In the genomic region with DNA sequence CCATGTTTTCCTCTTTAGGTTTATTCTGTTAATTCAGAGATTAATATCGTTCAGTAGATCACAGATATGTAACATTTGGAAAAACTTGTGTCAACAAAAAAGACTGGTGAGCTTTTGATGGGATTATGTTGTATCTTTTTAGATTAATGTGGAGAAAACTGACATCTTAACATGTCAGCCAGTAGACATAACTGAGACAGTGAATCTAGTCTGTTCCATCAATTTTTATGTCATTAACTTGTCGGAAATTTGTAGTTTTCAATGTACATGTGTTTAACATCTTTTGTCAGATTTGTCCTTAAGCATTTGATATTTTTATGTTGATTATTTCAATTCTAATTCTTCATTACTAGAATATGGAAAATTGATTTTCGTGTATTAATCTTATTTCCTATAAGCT, we compare ENCODE assay signal across 33 cellular contexts. TPM values are rescaled to one million over a fixed set of nuclear protein-coding genes. Genes with fewer than 3 reads are reported as not detected.
"Had no signal": no experiment of that assay in that cellular context is flagged by ENCODE, and none has a peak within 500 bp of the region (broad histone marks: within the 10 kb centered on the region; RNA-seq: fewer than 3 reads in every experiment).

No MANE protein-coding gene starts in this region.

- H3K27ac ChIP-seq: adrenal gland, ascending aorta, body of pancreas, brain microvascular endothelial cell, breast epithelium, cardiac muscle cell had no signal

- H3K36me3 ChIP-seq: adrenal gland, ascending aorta, brain microvascular endothelial cell, breast epithelium, cardiac muscle cell had no signal

- H3K4me1 ChIP-seq: adrenal gland, ascending aorta, body of pancreas, breast epithelium had no signal

- H3K9me3 ChIP-seq: adrenal gland, body of pancreas, breast epithelium had no signal

- FAIRE-seq: astrocyte, bronchial epithelial cell had no signal

- H3K27me3 ChIP-seq: adrenal gland, ascending aorta, body of pancreas, brain microvascular endothelial cell, breast epithelium, cardiac muscle cell had no signal

- DNase-seq: activated effector memory CD4-positive, alpha-beta T cell treated with anti-CD3 and anti-CD28 coated beads, Interleukin-2, amount 50 U/mL, for 16 hours; activated effector memory CD4-positive, alpha-beta T cell treated with Interleukin-2 at 50 U/mL for 16 hours; activated gamma-delta T cell; activated gamma-delta T cell treated with Interleukin-2 at 50 U/mL for 16 hours; activated naive CD4-positive, alpha-beta T cell; activated naive CD4-positive, alpha-beta T cell treated with anti-CD3 and anti-CD28 coated beads for 36 hours; activated naive CD4-positive, alpha-beta T cell treated with anti-CD3 and anti-CD28 coated beads, Interleukin-2, amount 10 ng/mL, durations not matched to agents 7 days and 5 days; activated naive CD4-positive, alpha-beta T cell treated with anti-CD3 and anti-CD28 coated beads, Interleukin-2, amount 50 U/mL, for 16 hours; activated naive CD4-positive, alpha-beta T cell treated with Interleukin-2 at 50 U/mL for 16 hours; activated naive CD8-positive, alpha-beta T cell treated with anti-CD3 and anti-CD28 coated beads for 36 hours; activated naive CD8-positive, alpha-beta T cell treated with anti-CD3 and anti-CD28 coated beads, Interleukin-2, amount 10 ng/mL, durations not matched to agents 7 days and 5 days; activated naive CD8-positive, alpha-beta T cell treated with anti-CD3 and anti-CD28 coated beads, Interleukin-2, amount 50 U/mL, for 24 hours; activated T-cell treated with anti-CD3 and anti-CD28 coated beads, Interleukin-2, amount 50 U/mL, for 1 hour; activated T-cell treated with anti-CD3 and anti-CD28 coated beads, Interleukin-2, amount 50 U/mL, for 24 hours; activated T-cell treated with anti-CD3 and anti-CD28 coated beads, Interleukin-2, amount 50 U/mL, for 4 hours; activated T-cell treated with anti-CD3 and anti-CD28 coated beads, Interleukin-2, amount 50 U/mL, for 48 hours; activated T-cell treated with anti-CD3 and anti-CD28 coated beads, Interleukin-2, amount 50 U/mL, for 72 hours; adrenal gland; amniotic stem cell; amygdala; anterior cingulate cortex; aorta; body of pancreas; brain microvascular endothelial cell; caudate nucleus; central memory CD4-positive, alpha-beta T cell; cerebellar nuclear complex had no signal

- H3K4me3 ChIP-seq: adrenal gland, ascending aorta, body of pancreas, breast epithelium, cardiac muscle cell had no signal

RNA-seq across cellular contexts. Expression of a gene that starts 42.0 kb away (rescaled TPM):
- polyA plus RNA-seq: adipose tissue, adrenal gland, aorta had no signal
